22 cellular contexts compared by ENCODE assay signal in the genomic region with DNA sequence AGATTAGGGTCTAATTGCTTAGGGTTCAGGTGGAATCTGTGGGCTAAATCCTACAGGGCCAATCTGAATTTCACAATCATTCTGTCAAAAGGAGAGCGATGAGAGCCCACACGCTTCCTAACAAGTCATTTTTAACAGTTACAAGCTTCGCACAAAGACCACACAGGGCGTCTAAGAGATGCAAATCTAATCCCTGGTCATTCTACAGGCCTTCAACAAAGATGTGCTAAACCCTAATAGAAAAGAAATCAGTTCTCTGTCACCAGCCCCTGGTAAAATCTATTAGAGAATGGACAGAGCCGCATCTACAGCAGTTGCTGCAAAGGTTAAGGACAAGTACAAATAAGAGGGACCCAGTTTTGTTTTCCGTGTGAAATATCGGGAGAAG. TPM values are rescaled to one million over a fixed set of nuclear protein-coding genes. Genes with fewer than 3 reads are reported as not detected.
A peak's percentile ranks its signal among the peaks of the same experiment; 100 is the strongest.
DNase-seq lines count a peak whose midpoint lies in the region; ATAC-seq, FAIRE-seq and TF ChIP-seq lines count a peak whose summit lies in the region.
"Had no signal": no experiment of that assay in that cellular context is flagged by ENCODE, and none has a peak within 500 bp of the region (broad histone marks: within the 10 kb centered on the region; RNA-seq: fewer than 3 reads in every experiment).

No MANE protein-coding gene starts in this region.

- CTCF ChIA-PET in H1 (lab: Charles Lee; ENCODE audit: partially characterized antibody) = interaction anchor here (0.7 to 5.2 kb wide), 11 partner anchors 11 to 95 kb away, joined by 3 to 98 read pairs (median 3); partner anchors contain the start of gene NKX2-1

- 3% methylated on average over 7 of the region's 7 CpGs; no CpG with 5 or more reads in 1 of the 2 experiments for WGBS in H1 (ENCODE audit: extremely low coverage in 1 of 2, insufficient coverage in 1 of 2, insufficient read length in 1 of 2, insufficient replicate concordance in 2 of 2, low coverage in 1 of 2, low lambda C conversion rate in 2 of 2, missing lambda C conversion rate in 1 of 2), 2 experiments

- no peak overlapping the region for H2BK5ac ChIP-seq in H1 (ENCODE audit: low read depth, low read length)

- peaks cover 100% of the 10 kb centered on the region for H3K27me3 ChIP-seq in HUES6 (ENCODE audit: control insufficient read depth, insufficient read depth, low read length)
- peaks cover 77 to 100% (median 91%) of the 10 kb centered on the region in 4 experiments for H3K27me3 ChIP-seq in H1 (replicated peaks in 1 of 4; ENCODE audit: control insufficient read depth in 3 of 4, extremely low read depth in 1 of 4, insufficient read depth in 3 of 4, low read length in 3 of 4)
- peaks cover 0 to 66% of the 10 kb centered on the region in 2 donors for H3K27me3 ChIP-seq in uterus
- H3K27me3 ChIP-seq: testis had no signal

- H2BK15ac ChIP-seq in H1 (ENCODE audit: low read length) = no peak overlapping the region

- no peak for TF ChIP-seq RAD21 in H1 (IDR thresholded peaks at IDR 0.05 in 1 of 2, conservative IDR thresholded peaks at IDR 0.05 in 1 of 2; ENCODE audit: low read depth in 2 of 2, low read length in 2 of 2)

- H3K14ac ChIP-seq in H1 (ENCODE audit: insufficient read length) = no peak overlapping the region

- H3K79me2 ChIP-seq in H1 (ENCODE audit: control insufficient read depth in 1 of 2, insufficient read depth in 2 of 2, low read length in 2 of 2) = no peaks in the 10 kb centered on the region

- no peaks in the 10 kb centered on the region for H3K36me3 Mint-ChIP-seq in progenitor cell of endocrine pancreas (ENCODE audit: insufficient read depth)

- peak; percentile 91 for FAIRE-seq in H1 (lab: Jason Lieb, UNC)
- FAIRE-seq: frontal cortex had no signal

- H3K36me3 ChIP-seq in HUES6 (ENCODE audit: control insufficient read depth, insufficient read depth, low read length) (no peaks in the 10 kb centered on the region), H1 (ENCODE audit: control insufficient read depth in 2 of 4, insufficient read depth in 4 of 4, low read length in 3 of 4) (peaks cover 0 to 7% (median 0%) of the 10 kb centered on the region in 4 experiments; a peak in 1 of 8 replicates), uterus (no peaks in the 10 kb centered on the region)

- H3K4me1 ChIP-seq in HUES6 (ENCODE audit: control insufficient read depth, insufficient read depth, low read length) = peaks cover 30% of the 10 kb centered on the region
- H3K4me1 ChIP-seq in H1 (replicated peaks in 1 of 4; ENCODE audit: control insufficient read depth in 3 of 4, insufficient read depth in 4 of 4, low read length in 3 of 4) = peaks cover 10 to 22% (median 17%) of the 10 kb centered on the region in 4 experiments
- peaks cover 0 to 5% of the 10 kb centered on the region in 2 donors for H3K4me1 ChIP-seq in uterus

- H4K20me1 ChIP-seq in H1 (replicated peaks in 1 of 2; ENCODE audit: control insufficient read depth in 1 of 2, insufficient read depth in 2 of 2, low read length in 2 of 2) = peaks cover 25 to 29% of the 10 kb centered on the region in 2 experiments

- no peak overlapping the region for H4K8ac ChIP-seq in H1 (ENCODE audit: extremely low read depth, insufficient read depth, low read length)

- no peaks in the 10 kb centered on the region for H3K4me1 Mint-ChIP-seq in progenitor cell of endocrine pancreas (ENCODE audit: low read depth)
- H3K4me1 Mint-ChIP-seq: neural crest cell had no signal

- H3K9ac ChIP-seq in HUES6 (ENCODE audit: low read length) (no peak overlapping the region), H1 (replicated peaks in 1 of 4; ENCODE audit: extremely low read depth in 1 of 4, low read depth in 3 of 4, low read length in 3 of 4) (no peak overlapping the region)

- DNase-seq in DMS53 (lab: John Stamatoyannopoulos, UW) (peak; percentile 36), DMS53 treated with DMSO at 0.1 percent for 48 hours (lab: John Stamatoyannopoulos, UW; ENCODE audit: unreplicated experiment) (no peak), H1 (ENCODE audit: low read depth in 1 of 2, low spot score in 2 of 2) (no peak), progenitor cell of endocrine pancreas (ENCODE audit: low spot score, unreplicated experiment) (no peak), sciatic nerve (ENCODE audit: low spot score) (no peak), uterus (no peak), islet precursor cell (no peak)
- DNase-seq: 8988T; amygdala; NCI-H1417 treated with DMSO at 0.1 percent for 48 hours; PC-9; right cardiac atrium; stimulated activated CD4-positive, alpha-beta T cell treated with anti-CD3 and anti-CD28 coated beads, Interleukin-1b, Interleukin-23, amount 100 ng/mL, for 48 hours; testis had no signal

- POLR2A ChIA-PET in H1 (lab: Charles Lee; ENCODE audit: partially characterized antibody) = interaction anchor here (1.5 to 3.2 kb wide), 4 partner anchors 9 to 75 kb away, joined by 4 to 19 read pairs (median 6); no protein-coding TSS in a partner anchor

- H3K4me3 ChIP-seq in HUES6 (ENCODE audit: low read depth, low read length) (peak overlapping the region; percentile 42; the same call in 1 of the 2 replicates), H1 (ENCODE audit: extremely low read depth in 1 of 4, insufficient read depth in 2 of 4, low read depth in 3 of 4, low read length in 4 of 4) (peak overlapping the region in 1 of 4 experiments; percentile 50; a peak in 3 of 8 replicates), uterus (no peak overlapping the region)
- H3K4me3 ChIP-seq: PC-9 had no signal

- TF ChIP-seq EP300 in H1 (IDR thresholded peaks at IDR 0.05; ENCODE audit: borderline replicate concordance in 1 of 2, low read depth in 2 of 2, low read length in 2 of 2) = no peak

- ATAC-seq in sciatic nerve = no peak
- ATAC-seq: HCT116 had no signal

- no peak overlapping the region for H2BK20ac ChIP-seq in H1 (ENCODE audit: low read length)

- TF ChIP-seq POLR2A in H1 (IDR thresholded peaks at IDR 0.05; ENCODE audit: control extremely low read depth in 1 of 2, low read depth in 2 of 2, low read length in 2 of 2) = no peak
- TF ChIP-seq POLR2A in uterus (IDR thresholded peaks at IDR 0.05) = no peak

- H3K9me3 ChIP-seq in HUES6 (ENCODE audit: control insufficient read depth, insufficient read depth, low read depth, low read length) = no peaks in the 10 kb centered on the region
- H3K9me3 ChIP-seq in H1 (ENCODE audit: insufficient read depth in 2 of 2, low read depth in 1 of 2, low read length in 1 of 2) = no peaks in the 10 kb centered on the region
- H3K9me3 ChIP-seq in uterus = no peaks in the 10 kb centered on the region
- H3K9me3 ChIP-seq: testis had no signal

- no peak overlapping the region for H4K5ac ChIP-seq in H1 (ENCODE audit: insufficient read length, low read depth, low read length)

- H3K27me3 Mint-ChIP-seq in progenitor cell of endocrine pancreas = peaks cover 92% of the 10 kb centered on the region

- no peaks in the 10 kb centered on the region for H3K9me3 Mint-ChIP-seq in progenitor cell of endocrine pancreas (ENCODE audit: low read depth)
- H3K9me3 Mint-ChIP-seq: activated CD4-positive, alpha-beta memory T cell treated with anti-CD3 and anti-CD28 coated beads for 36 hours; activated T-helper 2 cell treated with anti-CD3 and anti-CD28 coated beads, Interferon-gamma antibody, Interleukin-2, Interleukin-4, amounts not matched to agents 10 μg/mL and 5 μg/mL and 100 μg/mL, durations not matched to agents 14 hours and 24 hours and 36 hours; neural crest cell had no signal

- no peak overlapping the region for H2BK12ac ChIP-seq in H1 (ENCODE audit: low read depth, low read length)

- H3K4me3 Mint-ChIP-seq in progenitor cell of endocrine pancreas (ENCODE audit: low read depth) = no peak overlapping the region
- H3K4me3 Mint-ChIP-seq: activated CD4-positive, alpha-beta memory T cell treated with anti-CD3 and anti-CD28 coated beads for 36 hours; memory B cell; neural crest cell had no signal

- no peaks in the 10 kb centered on the region; the same call in 1 of the 2 replicates for H3K23me2 ChIP-seq in H1 (ENCODE audit: low read depth, low read length)

- no peak overlapping the region for H2BK120ac ChIP-seq in H1 (replicated peaks; ENCODE audit: low read depth, low read length)

- no peak overlapping the region for H3K4ac ChIP-seq in H1 (replicated peaks; ENCODE audit: insufficient read length, low read depth, low read length)

- H3K23ac ChIP-seq in H1 (ENCODE audit: insufficient read length) = no peak overlapping the region

- no peak overlapping the region for H3K18ac ChIP-seq in H1 (ENCODE audit: extremely low read depth, low read length)

- H3K27ac ChIP-seq in HUES6 (ENCODE audit: low read depth, low read length) = no peak overlapping the region
- no peak overlapping the region for H3K27ac ChIP-seq in H1 (ENCODE audit: low read depth, low read length)
- H3K27ac ChIP-seq in uterus = no peak overlapping the region
- H3K27ac ChIP-seq: C4-2B, PC-9, testis had no signal

- no peak overlapping the region for H3K56ac ChIP-seq in H1 (replicated peaks; ENCODE audit: insufficient read length, low read depth, low read length)

- H2AK5ac ChIP-seq in H1 (ENCODE audit: low read depth, low read length) = no peak overlapping the region

- no peak overlapping the region for H4K91ac ChIP-seq in H1 (replicated peaks; ENCODE audit: insufficient read length, low read length)

- H3K4me2 ChIP-seq in H1 (ENCODE audit: insufficient read depth in 1 of 2, low read depth in 2 of 2, low read length in 2 of 2) = peak overlapping the region; percentile 64 to 67; a peak in 3 of 4 replicates
- H3K4me2 ChIP-seq: PC-9 had no signal

- TF ChIP-seq CTCF in H1 (IDR thresholded peaks at IDR 0.05; ENCODE audit: control extremely low read depth in 1 of 3, insufficient read depth in 1 of 3, low read depth in 1 of 3, low read length in 3 of 3) (no peak), progenitor cell of endocrine pancreas (IDR thresholded peaks at IDR 0.05; ENCODE audit: unreplicated experiment) (no peak), uterus (IDR thresholded peaks at IDR 0.05) (no peak)

- intact Hi-C loops in sciatic nerve (cut with DNase I) (no loop called here), uterus (cut with DNase I; ENCODE audit: low total_unique reads) (no loop called here)

- H3K27ac Mint-ChIP-seq in progenitor cell of endocrine pancreas = peak overlapping the region; percentile 41
- H3K27ac Mint-ChIP-seq: activated CD4-positive, alpha-beta memory T cell treated with anti-CD3 and anti-CD28 coated beads for 36 hours; activated T-helper 2 cell treated with anti-CD3 and anti-CD28 coated beads, Interferon-gamma antibody, Interleukin-2, Interleukin-4, amounts not matched to agents 10 μg/mL and 5 μg/mL and 100 μg/mL, durations not matched to agents 14 hours and 24 hours and 36 hours; memory B cell had no signal

- H2AFZ ChIP-seq in H1 (ENCODE audit: low read length) = no peak overlapping the region
- H2AFZ ChIP-seq: PC-9 had no signal

- no peaks in the 10 kb centered on the region for H3K79me1 ChIP-seq in H1 (ENCODE audit: low read depth, low read length)

RNA-seq across cellular contexts. Expression of gene NKX2-1, which starts 15.2 kb away (rescaled TPM):
- total RNA-seq in H1 (2021; fragmentation: NEBNext Ultra II Directional; extraction: Animal tissue kit (Norgen Biotek cat#: 25700)) = not detected in 2 replicates
- not detected in 2 replicates for polyA plus RNA-seq in H1 (2011; rRNA removed)
- polyA plus RNA-seq in H1 (2011; cell fraction: cytosol; rRNA removed) = not detected
- polyA plus RNA-seq in H1 (2011; cell fraction: nucleus; rRNA removed) = not detected
- not detected in 4 replicates for polyA plus RNA-seq in H1 (2012, experiment 1 of 2)
- polyA plus RNA-seq in H1 (2012, experiment 2 of 2) = not detected
- polyA plus RNA-seq in H1 (2013, experiment 1 of 2) = not detected
- polyA plus RNA-seq in H1 (2013, experiment 2 of 2) = not detected
- not detected in 2 replicates for polyA minus RNA-seq in H1 (2011; rRNA and poly(A)+ RNA removed)
- not detected for polyA minus RNA-seq in H1 (2011; cell fraction: cytosol; rRNA and poly(A)+ RNA removed)
- polyA minus RNA-seq in H1 (2011; cell fraction: nucleus; rRNA and poly(A)+ RNA removed) = not detected
- total RNA-seq in progenitor cell of endocrine pancreas = 0.80 TPM in 1 of 2 replicates, not detected in the other
- 0.22 TPM for total RNA-seq in sciatic nerve
- not detected for total RNA-seq in uterus
- total RNA-seq: activated CD4-positive, alpha-beta memory T cell treated with anti-CD3 and anti-CD28 coated beads for 36 hours; activated T-helper 2 cell treated with anti-CD3 and anti-CD28 coated beads, Interferon-gamma antibody, Interleukin-2, Interleukin-4, amounts not matched to agents 10 μg/mL and 5 μg/mL and 100 μg/mL, durations not matched to agents 14 hours and 24 hours and 36 hours; neural crest cell; PC-9 had no signal
- polyA plus RNA-seq: right cardiac atrium had no signal
